1 cellular context compared by ENCODE assay signal in genomic region chr1:205916541-205916940, GRCh38.
TF ChIP-seq lines count a peak whose summit lies in the region.

No MANE protein-coding gene starts in this region.

TF ChIP-seq in K562, 482 proteins besides CTCF, POLR2A, EP300 and RAD21 (continued from another document):
- no peak for TF ChIP-seq ZBTB11 (CRISPR knock-in tag; IDR thresholded peaks at IDR 0.05)
- TF ChIP-seq, protein P1, sequence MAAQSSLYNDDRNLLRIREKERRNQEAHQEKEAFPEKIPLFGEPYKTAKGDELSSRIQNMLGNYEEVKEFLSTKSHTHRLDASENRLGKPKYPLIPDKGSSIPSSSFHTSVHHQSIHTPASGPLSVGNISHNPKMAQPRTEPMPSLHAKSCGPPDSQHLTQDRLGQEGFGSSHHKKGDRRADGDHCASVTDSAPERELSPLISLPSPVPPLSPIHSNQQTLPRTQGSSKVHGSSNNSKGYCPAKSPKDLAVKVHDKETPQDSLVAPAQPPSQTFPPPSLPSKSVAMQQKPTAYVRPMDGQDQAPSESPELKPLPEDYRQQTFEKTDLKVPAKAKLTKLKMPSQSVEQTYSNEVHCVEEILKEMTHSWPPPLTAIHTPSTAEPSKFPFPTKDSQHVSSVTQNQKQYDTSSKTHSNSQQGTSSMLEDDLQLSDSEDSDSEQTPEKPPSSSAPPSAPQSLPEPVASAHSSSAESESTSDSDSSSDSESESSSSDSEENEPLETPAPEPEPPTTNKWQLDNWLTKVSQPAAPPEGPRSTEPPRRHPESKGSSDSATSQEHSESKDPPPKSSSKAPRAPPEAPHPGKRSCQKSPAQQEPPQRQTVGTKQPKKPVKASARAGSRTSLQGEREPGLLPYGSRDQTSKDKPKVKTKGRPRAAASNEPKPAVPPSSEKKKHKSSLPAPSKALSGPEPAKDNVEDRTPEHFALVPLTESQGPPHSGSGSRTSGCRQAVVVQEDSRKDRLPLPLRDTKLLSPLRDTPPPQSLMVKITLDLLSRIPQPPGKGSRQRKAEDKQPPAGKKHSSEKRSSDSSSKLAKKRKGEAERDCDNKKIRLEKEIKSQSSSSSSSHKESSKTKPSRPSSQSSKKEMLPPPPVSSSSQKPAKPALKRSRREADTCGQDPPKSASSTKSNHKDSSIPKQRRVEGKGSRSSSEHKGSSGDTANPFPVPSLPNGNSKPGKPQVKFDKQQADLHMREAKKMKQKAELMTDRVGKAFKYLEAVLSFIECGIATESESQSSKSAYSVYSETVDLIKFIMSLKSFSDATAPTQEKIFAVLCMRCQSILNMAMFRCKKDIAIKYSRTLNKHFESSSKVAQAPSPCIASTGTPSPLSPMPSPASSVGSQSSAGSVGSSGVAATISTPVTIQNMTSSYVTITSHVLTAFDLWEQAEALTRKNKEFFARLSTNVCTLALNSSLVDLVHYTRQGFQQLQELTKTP (IDR thresholded peaks at IDR 0.05; ENCODE audit: low read depth in 1 of 2, partially characterized antibody in 2 of 2): no peak
- no peak for TF ChIP-seq TSC22D4 (tag; IDR thresholded peaks at IDR 0.05)
- TF ChIP-seq, protein P2, sequence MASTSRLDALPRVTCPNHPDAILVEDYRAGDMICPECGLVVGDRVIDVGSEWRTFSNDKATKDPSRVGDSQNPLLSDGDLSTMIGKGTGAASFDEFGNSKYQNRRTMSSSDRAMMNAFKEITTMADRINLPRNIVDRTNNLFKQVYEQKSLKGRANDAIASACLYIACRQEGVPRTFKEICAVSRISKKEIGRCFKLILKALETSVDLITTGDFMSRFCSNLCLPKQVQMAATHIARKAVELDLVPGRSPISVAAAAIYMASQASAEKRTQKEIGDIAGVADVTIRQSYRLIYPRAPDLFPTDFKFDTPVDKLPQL (IDR thresholded peaks at IDR 0.05; ENCODE audit: extremely low read depth, insufficient read length): no peak
- TF ChIP-seq, protein P3, sequence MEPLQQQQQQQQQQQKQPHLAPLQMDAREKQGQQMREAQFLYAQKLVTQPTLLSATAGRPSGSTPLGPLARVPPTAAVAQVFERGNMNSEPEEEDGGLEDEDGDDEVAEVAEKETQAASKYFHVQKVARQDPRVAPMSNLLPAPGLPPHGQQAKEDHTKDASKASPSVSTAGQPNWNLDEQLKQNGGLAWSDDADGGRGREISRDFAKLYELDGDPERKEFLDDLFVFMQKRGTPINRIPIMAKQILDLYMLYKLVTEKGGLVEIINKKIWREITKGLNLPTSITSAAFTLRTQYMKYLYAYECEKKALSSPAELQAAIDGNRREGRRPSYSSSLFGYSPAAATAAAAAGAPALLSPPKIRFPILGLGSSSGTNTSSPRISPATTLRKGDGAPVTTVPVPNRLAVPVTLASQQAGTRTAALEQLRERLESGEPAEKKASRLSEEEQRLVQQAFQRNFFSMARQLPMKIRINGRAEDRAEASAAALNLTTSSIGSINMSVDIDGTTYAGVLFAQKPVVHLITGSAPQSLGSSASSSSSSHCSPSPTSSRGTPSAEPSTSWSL (CRISPR knock-in tag; IDR thresholded peaks at IDR 0.05; ENCODE audit: borderline replicate concordance): no peak
- TF ChIP-seq RFX7 (CRISPR knock-in tag; IDR thresholded peaks at IDR 0.05): no peak
- TF ChIP-seq, protein P4, sequence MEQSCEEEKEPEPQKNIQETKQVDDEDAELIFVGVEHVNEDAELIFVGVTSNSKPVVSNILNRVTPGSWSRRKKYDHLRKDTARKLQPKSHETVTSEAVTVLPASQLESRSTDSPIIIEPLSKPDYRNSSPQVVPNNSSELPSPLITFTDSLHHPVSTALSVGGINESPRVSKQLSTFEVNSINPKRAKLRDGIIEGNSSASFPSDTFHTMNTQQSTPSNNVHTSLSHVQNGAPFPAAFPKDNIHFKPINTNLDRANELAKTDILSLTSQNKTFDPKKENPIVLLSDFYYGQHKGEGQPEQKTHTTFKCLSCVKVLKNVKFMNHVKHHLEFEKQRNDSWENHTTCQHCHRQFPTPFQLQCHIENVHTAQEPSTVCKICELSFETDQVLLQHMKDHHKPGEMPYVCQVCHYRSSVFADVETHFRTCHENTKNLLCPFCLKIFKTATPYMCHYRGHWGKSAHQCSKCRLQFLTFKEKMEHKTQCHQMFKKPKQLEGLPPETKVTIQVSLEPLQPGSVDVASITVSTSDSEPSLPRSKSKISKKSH (CRISPR knock-in tag; IDR thresholded peaks at IDR 0.05): no peak
- TF ChIP-seq ZNF785 (CRISPR knock-in tag; IDR thresholded peaks at IDR 0.05): no peak
- no peak for TF ChIP-seq ZNF780A (CRISPR knock-in tag; IDR thresholded peaks at IDR 0.05)
- TF ChIP-seq CAMTA2 (CRISPR knock-in tag; conservative IDR thresholded peaks at IDR 0.05): no peak
- no peak for TF ChIP-seq ZNF79 (CRISPR knock-in tag; IDR thresholded peaks at IDR 0.05; ENCODE audit: low read depth)
- TF ChIP-seq, protein P5, sequence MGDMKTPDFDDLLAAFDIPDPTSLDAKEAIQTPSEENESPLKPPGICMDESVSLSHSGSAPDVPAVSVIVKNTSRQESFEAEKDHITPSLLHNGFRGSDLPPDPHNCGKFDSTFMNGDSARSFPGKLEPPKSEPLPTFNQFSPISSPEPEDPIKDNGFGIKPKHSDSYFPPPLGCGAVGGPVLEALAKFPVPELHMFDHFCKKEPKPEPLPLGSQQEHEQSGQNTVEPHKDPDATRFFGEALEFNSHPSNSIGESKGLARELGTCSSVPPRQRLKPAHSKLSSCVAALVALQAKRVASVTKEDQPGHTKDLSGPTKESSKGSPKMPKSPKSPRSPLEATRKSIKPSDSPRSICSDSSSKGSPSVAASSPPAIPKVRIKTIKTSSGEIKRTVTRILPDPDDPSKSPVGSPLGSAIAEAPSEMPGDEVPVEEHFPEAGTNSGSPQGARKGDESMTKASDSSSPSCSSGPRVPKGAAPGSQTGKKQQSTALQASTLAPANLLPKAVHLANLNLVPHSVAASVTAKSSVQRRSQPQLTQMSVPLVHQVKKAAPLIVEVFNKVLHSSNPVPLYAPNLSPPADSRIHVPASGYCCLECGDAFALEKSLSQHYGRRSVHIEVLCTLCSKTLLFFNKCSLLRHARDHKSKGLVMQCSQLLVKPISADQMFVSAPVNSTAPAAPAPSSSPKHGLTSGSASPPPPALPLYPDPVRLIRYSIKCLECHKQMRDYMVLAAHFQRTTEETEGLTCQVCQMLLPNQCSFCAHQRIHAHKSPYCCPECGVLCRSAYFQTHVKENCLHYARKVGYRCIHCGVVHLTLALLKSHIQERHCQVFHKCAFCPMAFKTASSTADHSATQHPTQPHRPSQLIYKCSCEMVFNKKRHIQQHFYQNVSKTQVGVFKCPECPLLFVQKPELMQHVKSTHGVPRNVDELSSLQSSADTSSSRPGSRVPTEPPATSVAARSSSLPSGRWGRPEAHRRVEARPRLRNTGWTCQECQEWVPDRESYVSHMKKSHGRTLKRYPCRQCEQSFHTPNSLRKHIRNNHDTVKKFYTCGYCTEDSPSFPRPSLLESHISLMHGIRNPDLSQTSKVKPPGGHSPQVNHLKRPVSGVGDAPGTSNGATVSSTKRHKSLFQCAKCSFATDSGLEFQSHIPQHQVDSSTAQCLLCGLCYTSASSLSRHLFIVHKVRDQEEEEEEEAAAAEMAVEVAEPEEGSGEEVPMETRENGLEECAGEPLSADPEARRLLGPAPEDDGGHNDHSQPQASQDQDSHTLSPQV (IDR thresholded peaks at IDR 0.05): no peak
- TF ChIP-seq FOSL1 (tag; conservative IDR thresholded peaks at IDR 0.05): peak; percentile 66
- no peak for TF ChIP-seq NFIC (IDR thresholded peaks at IDR 0.05)
- TF ChIP-seq, protein P6, sequence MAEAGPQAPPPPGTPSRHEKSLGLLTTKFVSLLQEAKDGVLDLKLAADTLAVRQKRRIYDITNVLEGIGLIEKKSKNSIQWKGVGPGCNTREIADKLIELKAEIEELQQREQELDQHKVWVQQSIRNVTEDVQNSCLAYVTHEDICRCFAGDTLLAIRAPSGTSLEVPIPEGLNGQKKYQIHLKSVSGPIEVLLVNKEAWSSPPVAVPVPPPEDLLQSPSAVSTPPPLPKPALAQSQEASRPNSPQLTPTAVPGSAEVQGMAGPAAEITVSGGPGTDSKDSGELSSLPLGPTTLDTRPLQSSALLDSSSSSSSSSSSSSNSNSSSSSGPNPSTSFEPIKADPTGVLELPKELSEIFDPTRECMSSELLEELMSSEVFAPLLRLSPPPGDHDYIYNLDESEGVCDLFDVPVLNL (CRISPR knock-in tag; IDR thresholded peaks at IDR 0.05; ENCODE audit: low read depth): no peak
- TF ChIP-seq, protein P7, sequence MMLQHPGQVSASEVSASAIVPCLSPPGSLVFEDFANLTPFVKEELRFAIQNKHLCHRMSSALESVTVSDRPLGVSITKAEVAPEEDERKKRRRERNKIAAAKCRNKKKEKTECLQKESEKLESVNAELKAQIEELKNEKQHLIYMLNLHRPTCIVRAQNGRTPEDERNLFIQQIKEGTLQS (IDR thresholded peaks at IDR 0.05): peak; percentile 25; the same call in 1 of the 2 replicates
- TF ChIP-seq, protein P7 (CRISPR knock-in tag; conservative IDR thresholded peaks at IDR 0.05): no peak
- no peak for TF ChIP-seq ADNP (tag; IDR thresholded peaks at IDR 0.05)
- TF ChIP-seq, protein P8, sequence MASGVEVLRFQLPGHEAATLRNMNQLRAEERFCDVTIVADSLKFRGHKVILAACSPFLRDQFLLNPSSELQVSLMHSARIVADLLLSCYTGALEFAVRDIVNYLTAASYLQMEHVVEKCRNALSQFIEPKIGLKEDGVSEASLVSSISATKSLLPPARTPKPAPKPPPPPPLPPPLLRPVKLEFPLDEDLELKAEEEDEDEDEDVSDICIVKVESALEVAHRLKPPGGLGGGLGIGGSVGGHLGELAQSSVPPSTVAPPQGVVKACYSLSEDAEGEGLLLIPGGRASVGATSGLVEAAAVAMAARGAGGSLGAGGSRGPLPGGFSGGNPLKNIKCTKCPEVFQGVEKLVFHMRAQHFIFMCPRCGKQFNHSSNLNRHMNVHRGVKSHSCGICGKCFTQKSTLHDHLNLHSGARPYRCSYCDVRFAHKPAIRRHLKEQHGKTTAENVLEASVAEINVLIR (CRISPR knock-in tag; IDR thresholded peaks at IDR 0.05): no peak
- peak; percentile 30; the same call in 1 of the 2 replicates for TF ChIP-seq USF1 (CRISPR knock-in tag; IDR thresholded peaks at IDR 0.05)
- TF ChIP-seq RBM25 (IDR thresholded peaks at IDR 0.05; ENCODE audit: low read depth, low read length, severe bottlenecking): no peak
- TF ChIP-seq GATAD2B (IDR thresholded peaks at IDR 0.05; ENCODE audit: borderline replicate concordance): no peak
- TF ChIP-seq MTA3 (IDR thresholded peaks at IDR 0.05; ENCODE audit: borderline replicate concordance): no peak
- no peak for TF ChIP-seq XRCC5 (IDR thresholded peaks at IDR 0.05; ENCODE audit: low read depth, low read length)
- TF ChIP-seq RAD51 (IDR thresholded peaks at IDR 0.05; ENCODE audit: borderline replicate concordance, low read depth): 0 out of 2 replicates have a peak, but pooled peaks have one; percentile 34
- no peak for TF ChIP-seq NR3C1 (CRISPR knock-in tag; IDR thresholded peaks at IDR 0.05)
- no peak for TF ChIP-seq SIRT6 (IDR thresholded peaks at IDR 0.05; ENCODE audit: low read depth, low read length)
- TF ChIP-seq TCFL5 (CRISPR knock-in tag; conservative IDR thresholded peaks at IDR 0.05): no peak
- TF ChIP-seq USF2 (CRISPR knock-in tag; IDR thresholded peaks at IDR 0.05): peak; percentile 62
- no peak for TF ChIP-seq NFYB (IDR thresholded peaks at IDR 0.05; ENCODE audit: extremely low read depth, insufficient read length)
- TF ChIP-seq NR2C2 (CRISPR knock-in tag; IDR thresholded peaks at IDR 0.05): no peak
- no peak for TF ChIP-seq NR2C2 (tag; IDR thresholded peaks at IDR 0.05)
- no peak for TF ChIP-seq RBM15 (IDR thresholded peaks at IDR 0.05; ENCODE audit: insufficient read depth, low read length)
- TF ChIP-seq, protein P9, sequence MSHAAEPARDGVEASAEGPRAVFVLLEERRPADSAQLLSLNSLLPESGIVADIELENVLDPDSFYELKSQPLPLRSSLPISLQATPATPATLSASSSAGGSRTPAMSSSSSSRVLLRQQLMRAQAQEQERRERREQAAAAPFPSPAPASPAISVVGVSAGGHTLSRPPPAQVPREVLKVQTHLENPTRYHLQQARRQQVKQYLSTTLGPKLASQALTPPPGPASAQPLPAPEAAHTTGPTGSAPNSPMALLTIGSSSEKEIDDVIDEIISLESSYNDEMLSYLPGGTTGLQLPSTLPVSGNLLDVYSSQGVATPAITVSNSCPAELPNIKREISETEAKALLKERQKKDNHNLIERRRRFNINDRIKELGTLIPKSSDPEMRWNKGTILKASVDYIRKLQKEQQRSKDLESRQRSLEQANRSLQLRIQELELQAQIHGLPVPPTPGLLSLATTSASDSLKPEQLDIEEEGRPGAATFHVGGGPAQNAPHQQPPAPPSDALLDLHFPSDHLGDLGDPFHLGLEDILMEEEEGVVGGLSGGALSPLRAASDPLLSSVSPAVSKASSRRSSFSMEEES (CRISPR knock-in tag; IDR thresholded peaks at IDR 0.05): peak; percentile 54
- no peak for TF ChIP-seq ZNF830 (CRISPR knock-in tag; IDR thresholded peaks at IDR 0.05)
- TF ChIP-seq TFAM (CRISPR knock-in tag; conservative IDR thresholded peaks at IDR 0.05): no peak
